In genomic region chr9:129398101-129398795, GRCh38 we compare ENCODE assay signal across 17 cellular contexts.
"Had no signal": no experiment of that assay in that cellular context is flagged by ENCODE, and none has a peak within 500 bp of the region (broad histone marks: within the 10 kb centered on the region; RNA-seq: fewer than 3 reads in every experiment).

No MANE protein-coding gene starts in this region.

- H3K36me3 Mint-ChIP-seq: activated naive CD8-positive, alpha-beta T cell treated with anti-CD3 and anti-CD28 coated beads for 36 hours; mesothelial cell of epicardium had no signal

- FAIRE-seq: astrocyte, colon, frontal cortex, islet of Langerhans had no signal

- H3K4me3 Mint-ChIP-seq: activated B cell treated with CpG ODN at 0.5 μM for 24 hours; activated naive CD8-positive, alpha-beta T cell treated with anti-CD3 and anti-CD28 coated beads for 36 hours; mesothelial cell of epicardium; stimulated activated naive CD8-positive, alpha-beta T cell treated with anti-CD3 and anti-CD28 coated beads, Interleukin-15, amount 100 ng/mL, for 72 hours; T-helper 17 cell had no signal

- H3K36me3 ChIP-seq: heart left ventricle, uterus had no signal

- H3K27me3 Mint-ChIP-seq: activated naive CD8-positive, alpha-beta T cell treated with anti-CD3 and anti-CD28 coated beads for 36 hours; stimulated activated naive CD8-positive, alpha-beta T cell treated with anti-CD3 and anti-CD28 coated beads, Interleukin-15, amount 100 ng/mL, for 72 hours; T-helper 17 cell had no signal

- H3K4me3 ChIP-seq: heart left ventricle, testis, uterus had no signal

- H3K27me3 ChIP-seq: heart left ventricle, testis, uterus had no signal

- H3K27ac Mint-ChIP-seq: activated B cell treated with CpG ODN at 0.5 μM for 24 hours; activated naive CD8-positive, alpha-beta T cell treated with anti-CD3 and anti-CD28 coated beads for 36 hours; mesothelial cell of epicardium; T-helper 17 cell had no signal

- H3K9me3 ChIP-seq: heart left ventricle, testis, uterus had no signal

- H3K4me1 Mint-ChIP-seq: activated B cell treated with CpG ODN at 0.5 μM for 24 hours; activated naive CD8-positive, alpha-beta T cell treated with anti-CD3 and anti-CD28 coated beads for 36 hours had no signal

- DNase-seq: activated B cell treated with CpG ODN at 0.5 μM for 24 hours; activated CD4-positive, alpha-beta T cell treated with anti-CD3 and anti-CD28 coated beads, Interleukin-2, amount 50 U/mL, for 48 hours; activated gamma-delta T cell treated with Interleukin-2 at 50 U/mL for 16 hours; activated naive CD8-positive, alpha-beta T cell treated with anti-CD3 and anti-CD28 coated beads for 36 hours; activated T-cell treated with anti-CD3 and anti-CD28 coated beads, Interleukin-2, amount 50 U/mL, for 48 hours; effector CD4-positive, alpha-beta T cell; stimulated activated CD4-positive, alpha-beta T cell treated with anti-CD3 and anti-CD28 coated beads, Interleukin-4, amount 100 ng/mL, for 24 hours; stimulated activated naive CD8-positive, alpha-beta T cell treated with anti-CD3 and anti-CD28 coated beads, Interleukin-15, amount 100 ng/mL, for 72 hours; T-helper 17 cell; testis had no signal

- ATAC-seq: heart left ventricle; stimulated activated naive CD8-positive, alpha-beta T cell treated with anti-CD3 and anti-CD28 coated beads, Interleukin-15, amount 100 ng/mL, for 72 hours; T-helper 17 cell had no signal

- H3K9me3 Mint-ChIP-seq: activated B cell treated with CpG ODN at 0.5 μM for 24 hours; activated naive CD8-positive, alpha-beta T cell treated with anti-CD3 and anti-CD28 coated beads for 36 hours; mesothelial cell of epicardium; stimulated activated naive CD8-positive, alpha-beta T cell treated with anti-CD3 and anti-CD28 coated beads, Interleukin-15, amount 100 ng/mL, for 72 hours had no signal

- H3K27ac ChIP-seq: heart left ventricle, testis, uterus had no signal
